Comparison of ENCODE assay signal across 8 cellular contexts in genomic region chr3:146544929-146545528, GRCh38. TPM values are rescaled to one million over a fixed set of nuclear protein-coding genes. Genes with fewer than 3 reads are reported as not detected.
A peak's percentile ranks its signal among the peaks of the same experiment; 100 is the strongest.
DNase-seq lines count a peak whose midpoint lies in the region; ATAC-seq and TF ChIP-seq lines count a peak whose summit lies in the region.

No MANE protein-coding gene starts in this region.

- peaks cover 43% of the 10 kb centered on the region for H3K4me1 Mint-ChIP-seq in WTC11

- TF ChIP-seq EP300 in SK-N-SH (IDR thresholded peaks at IDR 0.05; ENCODE audit: borderline replicate concordance in 1 of 2, low read depth in 1 of 2, low read length in 1 of 2), result no peak

- H3K36me3 ChIP-seq in SK-N-SH (replicated peaks in 1 of 2; ENCODE audit: control insufficient read depth in 1 of 2, insufficient read depth in 2 of 2, low read length in 1 of 2) (no peaks in the 10 kb centered on the region), iPS DF 6.9 (ENCODE audit: control insufficient read depth, insufficient read depth, low read length) (no peaks in the 10 kb centered on the region), stomach smooth muscle (ENCODE audit: control insufficient read depth in 2 of 2, insufficient read depth in 2 of 2, low read length in 2 of 2) (no peaks in the 10 kb centered on the region)

- H3K79me2 ChIP-seq in SK-N-SH (ENCODE audit: insufficient read depth), result no peaks in the 10 kb centered on the region

- no peaks in the 10 kb centered on the region for H3K9me3 ChIP-seq in SK-N-SH
- H3K9me3 ChIP-seq in iPS DF 6.9 (ENCODE audit: control insufficient read depth, insufficient read depth, low read length), result no peaks in the 10 kb centered on the region
- H3K9me3 ChIP-seq in stomach smooth muscle (ENCODE audit: control insufficient read depth in 2 of 2, low read length in 2 of 2), result no peaks in the 10 kb centered on the region

- peak overlapping the region; percentile 99 for H2AFZ ChIP-seq in SK-N-SH (ENCODE audit: low read depth)

- H3K27ac Mint-ChIP-seq in WTC11, result peak overlapping the region; percentile 77; the same call in 1 of the 2 replicates

- DNase-seq in SK-N-SH (no peak), WTC11 (ENCODE audit: low spot score) (no peak), iPS DF 6.9 (ENCODE audit: low read depth, low spot score) (no peak), NCI-H187 (lab: John Stamatoyannopoulos, UW) (no peak), iPS-NIHi11 (ENCODE audit: low spot score) (no peak), left lobe of liver (ENCODE audit: low spot score) (no peak)

- H3K4me1 ChIP-seq in SK-N-SH (ENCODE audit: control insufficient read depth in 1 of 2, insufficient read depth in 2 of 2, low read depth in 1 of 2, low read length in 1 of 2) (peaks cover 2 to 3% of the 10 kb centered on the region in 2 experiments; a peak in 1 of 4 replicates), iPS DF 6.9 (ENCODE audit: control insufficient read depth, insufficient read depth, low read length) (peaks cover 2% of the 10 kb centered on the region; the same call in 1 of the 2 replicates), stomach smooth muscle (ENCODE audit: control insufficient read depth, insufficient read depth, low read length) (peaks cover 3% of the 10 kb centered on the region)

- H3K9ac ChIP-seq in SK-N-SH (peak overlapping the region; percentile 83), stomach smooth muscle (ENCODE audit: low read length in 2 of 2) (peak overlapping the region; percentile 90 to 92)

- peak overlapping the region; percentile 75 to 93 for H3K4me3 ChIP-seq in SK-N-SH (ENCODE audit: low read depth in 2 of 2, low read length in 1 of 2)
- peak overlapping the region; percentile 71; the same call in 1 of the 2 replicates for H3K4me3 ChIP-seq in iPS DF 6.9 (ENCODE audit: low read length)
- peak overlapping the region; percentile 79 to 86 for H3K4me3 ChIP-seq in stomach smooth muscle (ENCODE audit: low read length in 2 of 2)

- no peak for TF ChIP-seq CTCF in SK-N-SH (IDR thresholded peaks at IDR 0.05)
- no peak for TF ChIP-seq CTCF in WTC11 (IDR thresholded peaks at IDR 0.05)

- peaks cover 6% of the 10 kb centered on the region for H3F3A ChIP-seq in SK-N-SH (replicated peaks; ENCODE audit: insufficient read depth)

- H4K20me1 ChIP-seq in SK-N-SH (ENCODE audit: insufficient read depth), result no peaks in the 10 kb centered on the region

- H3K27ac ChIP-seq in SK-N-SH (ENCODE audit: low read depth in 2 of 2, low read length in 1 of 2) (peak overlapping the region; percentile 28 to 61; a peak in 3 of 4 replicates), iPS DF 6.9 (ENCODE audit: low read length) (no peak overlapping the region), stomach smooth muscle (ENCODE audit: low read length) (peak overlapping the region; percentile 85)

- TF ChIP-seq RAD21 in SK-N-SH (IDR thresholded peaks at IDR 0.05; ENCODE audit: low read length), result no peak

- H3K4me3 Mint-ChIP-seq in WTC11, result peak overlapping the region; percentile 86

- ATAC-seq in SK-N-SH treated with all-trans-retinoic acid at 6 μM for 48 hours (no peak), WTC11 (no peak), left lobe of liver (no peak)

- peak overlapping the region; percentile 91 for H3K4me2 ChIP-seq in SK-N-SH

- no peaks in the 10 kb centered on the region for H3K9me2 ChIP-seq in SK-N-SH

- no peaks in the 10 kb centered on the region for H3K27me3 ChIP-seq in SK-N-SH (ENCODE audit: insufficient read depth)
- no peaks in the 10 kb centered on the region for H3K27me3 ChIP-seq in iPS DF 6.9 (ENCODE audit: control insufficient read depth, insufficient read depth, low read length)
- H3K27me3 ChIP-seq in stomach smooth muscle (ENCODE audit: control insufficient read depth in 1 of 2, insufficient read depth in 2 of 2, low read length in 2 of 2), result no peaks in the 10 kb centered on the region

- peaks cover 7% of the 10 kb centered on the region for H3K27me3 Mint-ChIP-seq in WTC11 (ENCODE audit: low read depth)

- CTCF ChIA-PET in SK-N-SH (lab: Yijun Ruan, JAX) (interaction anchor here (0.6 kb wide), 1 partner anchor 355 kb away, joined by 3 read pairs; no protein-coding TSS in a partner anchor), WTC11 (lab: Charles Lee) (interaction anchor here (0.7 to 1.4 kb wide), 4 partner anchors 30 to 480 kb away, joined by 3 read pairs; no protein-coding TSS in a partner anchor)

- peaks cover 6% of the 10 kb centered on the region; the same call in 1 of the 2 replicates for H3K9me3 Mint-ChIP-seq in WTC11

- WGBS in SK-N-SH (ENCODE audit: low lambda C conversion rate), result 31% methylated on average over 8 of the region's 8 CpGs
- no CpG with 5 or more reads among the region's 8 CpGs for WGBS in iPS DF 6.9 (ENCODE audit: insufficient coverage, insufficient read length)

- peaks cover 12% of the 10 kb centered on the region for H3K36me3 Mint-ChIP-seq in WTC11

- POLR2A ChIA-PET in SK-N-SH (lab: Yijun Ruan, JAX) (no interaction called here), WTC11 (lab: Charles Lee) (interaction anchor here (0.5 to 2.2 kb wide), 3 partner anchors 12 to 220 kb away, joined by 3 to 11 read pairs (median 9); partner anchors contain the start of gene PLSCR2)

TF ChIP-seq in SK-N-SH, 30 proteins besides CTCF, POLR2A, EP300 and RAD21:
- no peak for TF ChIP-seq YY1 (IDR thresholded peaks at IDR 0.05; ENCODE audit: low read depth)
- TF ChIP-seq JUND (IDR thresholded peaks at IDR 0.05), result peak; percentile 7; the same call in 1 of the 2 replicates
- no peak for TF ChIP-seq NRF1 (IDR thresholded peaks at IDR 0.05; ENCODE audit: low read depth, low read length)
- TF ChIP-seq RCOR1 (IDR thresholded peaks at IDR 0.05; ENCODE audit: low read length), result no peak
- no peak for TF ChIP-seq PBX3 (IDR thresholded peaks at IDR 0.05)

TF ChIP-seq in SK-N-SH treated with all-trans-retinoic acid at 6 μM for 48 hours, 23 proteins besides CTCF, POLR2A, EP300 and RAD21 (continues in another document):
- no peak for TF ChIP-seq GLIS3 (CRISPR knock-in tag; IDR thresholded peaks at IDR 0.05)
- no peak for TF ChIP-seq ZNF8 (CRISPR knock-in tag; IDR thresholded peaks at IDR 0.05)
- TF ChIP-seq CSRNP3 (CRISPR knock-in tag; IDR thresholded peaks at IDR 0.05), result no peak
- no peak for TF ChIP-seq PPARA (CRISPR knock-in tag; IDR thresholded peaks at IDR 0.05; ENCODE audit: borderline replicate concordance)
- TF ChIP-seq ZNF70 (CRISPR knock-in tag; IDR thresholded peaks at IDR 0.05), result no peak
- TF ChIP-seq ISL1 (CRISPR knock-in tag; IDR thresholded peaks at IDR 0.05), result no peak
- TF ChIP-seq ZC3H10 (CRISPR knock-in tag; IDR thresholded peaks at IDR 0.05), result no peak

TF ChIP-seq in WTC11, 78 proteins besides CTCF, POLR2A, EP300 and RAD21:
- TF ChIP-seq HMGA2 (CRISPR knock-in tag; IDR thresholded peaks at IDR 0.05), result peak; percentile 44; the same call in 1 of the 2 replicates
- no peak for TF ChIP-seq ETV6 (CRISPR knock-in tag; IDR thresholded peaks at IDR 0.05)

RNA-seq across cellular contexts. Expression of gene PLSCR1, which starts 0.6 kb away (rescaled TPM):
- 10.7 and 10.9 TPM in 2 replicates for polyA plus RNA-seq in SK-N-SH (2012; rRNA removed)
- polyA plus RNA-seq in SK-N-SH (2012; cell fraction: cytosol; rRNA removed), result 10.2 and 12.3 TPM in 2 replicates
- polyA plus RNA-seq in SK-N-SH (2012; cell fraction: nucleus; rRNA removed), result 7.8 and 9.8 TPM in 2 replicates
- 44.4 to 58.1 TPM (median 48.1 TPM) in 3 replicates for total RNA-seq in WTC11 (2021)
- 21.3 TPM for total RNA-seq in left lobe of liver
